ENCODE assay signal across 9 cellular contexts in genomic region chr6:167141667-167142432, GRCh38. TPM values are rescaled to one million over a fixed set of nuclear protein-coding genes. Genes with fewer than 3 reads are reported as not detected.
A peak's percentile ranks its signal among the peaks of the same experiment; 100 is the strongest.
DNase-seq lines count a peak whose midpoint lies in the region; ATAC-seq, FAIRE-seq and TF ChIP-seq lines count a peak whose summit lies in the region.
"Had no signal": no experiment of that assay in that cellular context is flagged by ENCODE, and none has a peak within 500 bp of the region (broad histone marks: within the 10 kb centered on the region; RNA-seq: fewer than 3 reads in every experiment).

No MANE protein-coding gene starts in this region.

- H2AFZ ChIP-seq in endothelial cell of umbilical vein (ENCODE audit: low read depth, low read length) (no peak overlapping the region), neural cell (ENCODE audit: low read depth, low read length) (no peak overlapping the region)

- no peaks in the 10 kb centered on the region for H3K9me1 ChIP-seq in endothelial cell of umbilical vein (replicated peaks; ENCODE audit: control insufficient read depth, extremely low read depth, insufficient read depth, low read length)

- no peaks in the 10 kb centered on the region for H3K36me3 Mint-ChIP-seq in activated CD4-positive, alpha-beta T cell treated with anti-CD3 and anti-CD28 coated beads, Interleukin-2, amount 10 ng/mL, durations not matched to agents 24 days and 14 days (ENCODE audit: low read depth)
- H3K36me3 Mint-ChIP-seq: activated naive CD4-positive, alpha-beta T cell treated with anti-CD3 and anti-CD28 coated beads, Interleukin-2, amount 50 U/mL, for 24 hours had no signal

- H3K27me3 Mint-ChIP-seq in activated CD4-positive, alpha-beta T cell treated with anti-CD3 and anti-CD28 coated beads, Interleukin-2, amount 10 ng/mL, durations not matched to agents 24 days and 14 days, result peaks cover 2% of the 10 kb centered on the region
- H3K27me3 Mint-ChIP-seq: activated naive CD4-positive, alpha-beta T cell treated with anti-CD3 and anti-CD28 coated beads, Interleukin-2, amount 50 U/mL, for 24 hours had no signal

- H3K4me2 ChIP-seq in endothelial cell of umbilical vein (ENCODE audit: insufficient read depth, low read length), result no peak overlapping the region
- H3K4me2 ChIP-seq in neural cell (ENCODE audit: low read length), result no peak overlapping the region

- H3K27me3 ChIP-seq in HAP-1 (ENCODE audit: low read depth), result no peaks in the 10 kb centered on the region
- no peaks in the 10 kb centered on the region for H3K27me3 ChIP-seq in endothelial cell of umbilical vein (ENCODE audit: control insufficient read depth in 2 of 2, insufficient read depth in 2 of 2, low read length in 2 of 2)
- no peaks in the 10 kb centered on the region for H3K27me3 ChIP-seq in neural cell (ENCODE audit: insufficient read depth, low read depth, low read length)

- H3F3A ChIP-seq in neural cell (ENCODE audit: insufficient read depth, low read length, poor library complexity, severe bottlenecking), result peaks cover 3% of the 10 kb centered on the region

- H3K4me1 ChIP-seq in HAP-1, result peaks cover 5% of the 10 kb centered on the region
- H3K4me1 ChIP-seq in endothelial cell of umbilical vein (ENCODE audit: control insufficient read depth, extremely low read depth, insufficient read depth, low read length), result no peaks in the 10 kb centered on the region

- intact Hi-C loops in activated CD4-positive, alpha-beta T cell treated with anti-CD3 and anti-CD28 coated beads, Interleukin-2, amount 10 ng/mL, durations not matched to agents 24 days and 14 days (cut with micrococcal nuclease), result loop anchor here (1.0 to 2.0 kb wide), 2 partner anchors 143 to 367 kb away; partner anchors contain the start of gene CEP43
- intact Hi-C loops in endothelial cell of umbilical vein (cut with micrococcal nuclease), result loop anchor here (1.0 kb wide), 1 partner anchor 356 kb away; no protein-coding TSS in a partner anchor

- H4K20me1 ChIP-seq in endothelial cell of umbilical vein (replicated peaks; ENCODE audit: control insufficient read depth, extremely low read depth, insufficient read depth, low read length), result no peaks in the 10 kb centered on the region
- no peaks in the 10 kb centered on the region for H4K20me1 ChIP-seq in neural cell (ENCODE audit: insufficient read depth)

- H3K4me3 ChIP-seq in GM12865 (ENCODE audit: low read depth, low read length), result no peak overlapping the region
- no peak overlapping the region for H3K4me3 ChIP-seq in HAP-1
- H3K4me3 ChIP-seq in endothelial cell of umbilical vein (replicated peaks in 1 of 3; ENCODE audit: insufficient read depth in 1 of 3, low read depth in 1 of 3, low read length in 3 of 3), result no peak overlapping the region
- no peak overlapping the region for H3K4me3 ChIP-seq in neural cell (ENCODE audit: low read length)

- H3K4me3 Mint-ChIP-seq in activated CD4-positive, alpha-beta T cell treated with anti-CD3 and anti-CD28 coated beads, Interleukin-2, amount 10 ng/mL, durations not matched to agents 24 days and 14 days, result no peak overlapping the region
- H3K4me3 Mint-ChIP-seq: activated naive CD4-positive, alpha-beta T cell treated with anti-CD3 and anti-CD28 coated beads, Interleukin-2, amount 50 U/mL, for 24 hours; stimulated activated naive CD8-positive, alpha-beta T cell treated with anti-CD3 and anti-CD28 coated beads, Interleukin-15, Interleukin-2, amounts not matched to agents 100 ng/mL and 50 ng/mL, for 24 hours had no signal

- dilution Hi-C loops in endothelial cell of umbilical vein (cut with MboI; ENCODE audit: extremely low pct_ligation_motif_present, low sequenced_read_pairs), result no loop called here

- no TSS peak for BruUV-seq in endothelial cell of umbilical vein (replicated peaks; lab: Mats Ljungman, UMichigan)

- H3K36me3 ChIP-seq in HAP-1 (replicated peaks), result no peaks in the 10 kb centered on the region
- no peaks in the 10 kb centered on the region for H3K36me3 ChIP-seq in endothelial cell of umbilical vein (ENCODE audit: control insufficient read depth in 2 of 2, extremely low read depth in 1 of 2, insufficient read depth in 2 of 2, low read length in 2 of 2)
- H3K36me3 ChIP-seq in neural cell (ENCODE audit: insufficient read depth, low read length), result no peaks in the 10 kb centered on the region

- no peak for TF ChIP-seq POLR2A in endothelial cell of umbilical vein (IDR thresholded peaks at IDR 0.05; ENCODE audit: low read depth, low read length)

- no peaks in the 10 kb centered on the region for H3K9me2 ChIP-seq in neural cell (ENCODE audit: insufficient read depth, low read length)

- H3K27ac ChIP-seq in endothelial cell of umbilical vein (ENCODE audit: insufficient read depth, low read depth, low read length) (no peak overlapping the region), neural cell (ENCODE audit: low read length) (no peak overlapping the region)

- DNase-seq in GM12865 (ENCODE audit: low read depth) (peak; percentile 74), HAP-1 (ENCODE audit: low spot score in 2 of 2) (peak; percentile 9 to 67), NCI-H1105 (lab: John Stamatoyannopoulos, UW) (peak; percentile 64), endothelial cell of umbilical vein (ENCODE audit: low read depth, low spot score) (peak; percentile 11)
- peak; percentile 80 for DNase-seq in activated CD4-positive, alpha-beta T cell treated with anti-CD3 and anti-CD28 coated beads, Interleukin-2, amount 10 ng/mL, durations not matched to agents 24 days and 14 days

- CTCF ChIA-PET in endothelial cell of umbilical vein (lab: Charles Lee), result interaction anchor here (0.6 to 3.0 kb wide), 11 partner anchors 12 to 376 kb away, joined by 3 to 24 read pairs (median 4); partner anchors contain the start of gene CEP43

- no peak overlapping the region for H3K9ac ChIP-seq in endothelial cell of umbilical vein (replicated peaks; ENCODE audit: extremely low read depth, insufficient read depth, low read length)
- H3K9ac ChIP-seq in neural cell (ENCODE audit: low read length), result no peak overlapping the region

- in situ Hi-C loops in HAP-1 (cut with MboI; ENCODE audit: low sequenced_read_pairs), result no loop called here

- TF ChIP-seq RAD21 in neural cell (conservative IDR thresholded peaks at IDR 0.05), result peak; percentile 93

- POLR2A ChIA-PET in endothelial cell of umbilical vein (lab: Charles Lee), result no interaction called here

- H3K9me3 ChIP-seq in HAP-1 (no peaks in the 10 kb centered on the region), endothelial cell of umbilical vein (replicated peaks; ENCODE audit: control insufficient read depth, insufficient read depth, low read length) (no peaks in the 10 kb centered on the region), neural cell (ENCODE audit: low read length) (no peaks in the 10 kb centered on the region)

- TF ChIP-seq CTCF in GM12865 (IDR thresholded peaks at IDR 0.05; ENCODE audit: insufficient read depth, low read depth, low read length, missing control alignments), result peak; percentile 95
- TF ChIP-seq CTCF in endothelial cell of umbilical vein (IDR thresholded peaks at IDR 0.05; ENCODE audit: extremely low read depth in 1 of 2, insufficient read depth in 1 of 2, low read depth in 1 of 2, low read length in 2 of 2), result peak; percentile 33 to 66
- peak; percentile 87 for TF ChIP-seq CTCF in neural cell (IDR thresholded peaks at IDR 0.05; ENCODE audit: poor library complexity, severe bottlenecking)

- peaks cover 5% of the 10 kb centered on the region for H3K4me1 Mint-ChIP-seq in activated CD4-positive, alpha-beta T cell treated with anti-CD3 and anti-CD28 coated beads, Interleukin-2, amount 10 ng/mL, durations not matched to agents 24 days and 14 days
- H3K4me1 Mint-ChIP-seq: activated naive CD4-positive, alpha-beta T cell treated with anti-CD3 and anti-CD28 coated beads, Interleukin-2, amount 50 U/mL, for 24 hours had no signal

- ATAC-seq in HG03135 (IDR thresholded peaks at IDR 0.05; ENCODE audit: unreplicated experiment), result no peak

- no peak for FAIRE-seq in endothelial cell of umbilical vein (lab: Jason Lieb, UNC)

- no peak overlapping the region for H3K27ac Mint-ChIP-seq in activated CD4-positive, alpha-beta T cell treated with anti-CD3 and anti-CD28 coated beads, Interleukin-2, amount 10 ng/mL, durations not matched to agents 24 days and 14 days
- H3K27ac Mint-ChIP-seq: activated naive CD4-positive, alpha-beta T cell treated with anti-CD3 and anti-CD28 coated beads, Interleukin-2, amount 50 U/mL, for 24 hours; stimulated activated naive CD8-positive, alpha-beta T cell treated with anti-CD3 and anti-CD28 coated beads, Interleukin-15, Interleukin-2, amounts not matched to agents 100 ng/mL and 50 ng/mL, for 24 hours had no signal

- no peak for TF ChIP-seq EP300 in neural cell (conservative IDR thresholded peaks at IDR 0.05; ENCODE audit: poor library complexity, severe bottlenecking)

- H3K79me2 ChIP-seq in endothelial cell of umbilical vein (ENCODE audit: control insufficient read depth, insufficient read depth, low read length), result no peaks in the 10 kb centered on the region
- no peaks in the 10 kb centered on the region for H3K79me2 ChIP-seq in neural cell (replicated peaks; ENCODE audit: insufficient read depth, low read length)

- no peaks in the 10 kb centered on the region for H3K9me3 Mint-ChIP-seq in activated CD4-positive, alpha-beta T cell treated with anti-CD3 and anti-CD28 coated beads, Interleukin-2, amount 10 ng/mL, durations not matched to agents 24 days and 14 days
- H3K9me3 Mint-ChIP-seq: activated naive CD4-positive, alpha-beta T cell treated with anti-CD3 and anti-CD28 coated beads, Interleukin-2, amount 50 U/mL, for 24 hours; stimulated activated naive CD8-positive, alpha-beta T cell treated with anti-CD3 and anti-CD28 coated beads, Interleukin-15, Interleukin-2, amounts not matched to agents 100 ng/mL and 50 ng/mL, for 24 hours had no signal

RNA-seq across cellular contexts. Expression of gene GPR31, which starts 15.9 kb away (rescaled TPM):
- not detected in 2 replicates for total RNA-seq in activated CD4-positive, alpha-beta T cell treated with anti-CD3 and anti-CD28 coated beads, Interleukin-2, amount 10 ng/mL, durations not matched to agents 24 days and 14 days
- not detected in 2 replicates for total RNA-seq in endothelial cell of umbilical vein
- polyA plus RNA-seq in endothelial cell of umbilical vein (not detected in 2 replicates), neural cell (not detected in 2 replicates)
- not detected in 2 replicates for polyA plus RNA-seq in endothelial cell of umbilical vein (2011; cell fraction: cytosol; rRNA removed)
- polyA plus RNA-seq in endothelial cell of umbilical vein (2011; cell fraction: nucleus; rRNA removed), result not detected in 2 replicates
- not detected in 2 replicates for polyA plus RNA-seq in endothelial cell of umbilical vein (2012)
- polyA minus RNA-seq in endothelial cell of umbilical vein (not detected in 2 replicates), neural cell (not detected in 2 replicates)
- polyA minus RNA-seq in endothelial cell of umbilical vein (2011; cell fraction: cytosol; rRNA and poly(A)+ RNA removed), result not detected
- not detected in 2 replicates for polyA minus RNA-seq in endothelial cell of umbilical vein (2011; cell fraction: nucleus; rRNA and poly(A)+ RNA removed)

RNA-seq across cellular contexts. Expression of gene CCR6, which starts 19.0 kb away (rescaled TPM):
- not detected in 2 replicates for total RNA-seq in activated CD4-positive, alpha-beta T cell treated with anti-CD3 and anti-CD28 coated beads, Interleukin-2, amount 10 ng/mL, durations not matched to agents 24 days and 14 days
- total RNA-seq in endothelial cell of umbilical vein, result not detected in 2 replicates
- not detected in 2 replicates for polyA plus RNA-seq in endothelial cell of umbilical vein
- not detected in 2 replicates for polyA plus RNA-seq in endothelial cell of umbilical vein (2011; cell fraction: cytosol; rRNA removed)
- polyA plus RNA-seq in endothelial cell of umbilical vein (2011; cell fraction: nucleus; rRNA removed), result not detected in 2 replicates
- not detected in 2 replicates for polyA plus RNA-seq in endothelial cell of umbilical vein (2012)
- not detected in 2 replicates for polyA minus RNA-seq in endothelial cell of umbilical vein
- polyA minus RNA-seq in endothelial cell of umbilical vein (2011; cell fraction: cytosol; rRNA and poly(A)+ RNA removed), result not detected
- polyA minus RNA-seq in endothelial cell of umbilical vein (2011; cell fraction: nucleus; rRNA and poly(A)+ RNA removed), result not detected in 2 replicates
- polyA plus RNA-seq in neural cell, result 0.68 TPM in 1 of 2 replicates, not detected in the other
- not detected in 2 replicates for polyA minus RNA-seq in neural cell

Comparison
In these comparisons a context has a peak if more than half of its experiments do, and no peak if none do; other contexts are left out.
1. DNase-seq: peak in every context shown above with its lines; median percentile 80 in activated CD4-positive, alpha-beta T cell treated with anti-CD3 and anti-CD28 coated beads, Interleukin-2, amount 10 ng/mL, durations not matched to agents 24 days and 14 days; 74 in GM12865; 64 in NCI-H1105; 38 in HAP-1; 11 in endothelial cell of umbilical vein.